In the genomic region with DNA sequence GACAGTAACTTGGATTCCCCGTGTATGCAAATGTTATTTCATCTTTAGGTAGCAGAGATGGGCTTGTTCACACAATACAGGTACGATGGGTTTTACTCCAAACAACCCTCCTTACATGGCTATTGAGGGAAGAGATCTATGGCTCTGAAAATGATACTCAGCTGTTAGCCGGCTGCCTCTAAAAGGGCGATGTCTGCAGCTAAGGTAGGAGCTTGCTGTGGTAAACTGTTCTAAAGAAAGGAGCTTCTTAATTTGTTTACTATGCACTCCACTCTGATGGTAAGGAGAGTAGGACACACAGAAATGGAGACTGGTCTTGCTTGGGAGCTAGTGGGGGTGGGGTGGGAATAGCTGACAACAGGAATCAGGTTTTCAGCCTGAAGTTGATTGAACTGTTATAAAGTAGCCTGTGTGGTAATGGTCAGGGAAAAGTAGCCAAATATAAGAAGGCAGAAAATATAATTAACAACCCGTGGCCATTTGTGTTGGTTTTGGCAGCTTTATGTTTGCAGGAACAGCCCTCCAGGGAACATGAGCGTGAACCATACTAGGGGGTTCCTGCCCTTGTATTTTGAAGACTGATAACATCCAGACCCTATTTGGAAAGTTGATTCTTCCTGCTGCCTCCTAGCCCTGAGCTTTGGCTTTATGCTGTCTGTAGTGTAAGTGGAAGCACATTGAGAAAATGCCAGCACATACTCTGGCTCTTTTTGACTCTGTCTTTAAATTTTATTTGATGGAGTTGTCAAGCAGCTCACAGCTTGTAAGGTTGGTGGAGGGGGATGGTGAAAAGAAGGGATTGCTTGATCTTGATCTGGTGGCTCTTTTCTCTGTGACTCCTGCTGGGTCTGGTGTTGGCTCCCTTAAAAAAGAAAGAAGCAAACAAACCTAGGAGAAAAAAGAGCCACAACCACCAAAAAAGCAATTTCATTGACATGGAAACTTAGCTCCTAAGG, we compare ENCODE assay signal across 12 cellular contexts.
A peak's percentile ranks its signal among the peaks of the same experiment; 100 is the strongest.
DNase-seq lines count a peak whose midpoint lies in the region; ATAC-seq and TF ChIP-seq lines count a peak whose summit lies in the region.
"Had no signal": no experiment of that assay in that cellular context is flagged by ENCODE, and none has a peak within 500 bp of the region (broad histone marks: within the 10 kb centered on the region; RNA-seq: fewer than 3 reads in every experiment).

No MANE protein-coding gene starts in this region.

- H3K4me1 ChIP-seq in ACC112 (ENCODE audit: control insufficient read depth, insufficient read depth, low read length, unreplicated experiment), result no peaks in the 10 kb centered on the region
- H3K4me1 ChIP-seq in CD8-positive, alpha-beta T cell (ENCODE audit: insufficient read depth, low read length), result no peaks in the 10 kb centered on the region
- H3K4me1 ChIP-seq: BE2C had no signal

- H3K27ac ChIP-seq in ACC112 (ENCODE audit: low read depth, low read length), result no peak overlapping the region
- H3K27ac ChIP-seq in CD8-positive, alpha-beta T cell (ENCODE audit: low read depth, low read length), result no peak overlapping the region
- H3K27ac ChIP-seq: cardiac muscle cell had no signal

- TF ChIP-seq CTCF in choroid plexus epithelial cell (conservative IDR thresholded peaks at IDR 0.05; ENCODE audit: low read depth, low read length), result no peak
- no peak for TF ChIP-seq CTCF in neural crest cell (conservative IDR thresholded peaks at IDR 0.05)
- TF ChIP-seq CTCF in CD8-positive, alpha-beta T cell (IDR thresholded peaks at IDR 0.05), result no peak

- peak overlapping the region; percentile 98 for H3K4me3 Mint-ChIP-seq in neural crest cell
- H3K4me3 Mint-ChIP-seq in CD8-positive, alpha-beta T cell, result no peak overlapping the region
- H3K4me3 Mint-ChIP-seq: HFFc6 had no signal

- no peaks in the 10 kb centered on the region for H3K79me2 ChIP-seq in ACC112 (ENCODE audit: control insufficient read depth, insufficient read depth, low read length, unreplicated experiment)

- H3K9me3 ChIP-seq in CD8-positive, alpha-beta T cell (ENCODE audit: low read length), result no peaks in the 10 kb centered on the region
- H3K9me3 ChIP-seq: BE2C had no signal

- CTCF ChIA-PET in HEK293T (lab: Yijun Ruan, JAX), result interaction anchor here (1.1 kb wide), 2 partner anchors 22 to 262 kb away, joined by 3 to 4 read pairs; no protein-coding TSS in a partner anchor
- CTCF ChIA-PET in CD8-positive, alpha-beta T cell (lab: Charles Lee), result interaction anchor here (0.6 kb wide), 1 partner anchor 30 kb away, joined by 4 read pairs; no protein-coding TSS in a partner anchor

- H3K4me1 Mint-ChIP-seq in neural crest cell, result peaks cover 35% of the 10 kb centered on the region
- H3K4me1 Mint-ChIP-seq in CD8-positive, alpha-beta T cell (ENCODE audit: low read depth), result no peaks in the 10 kb centered on the region

- H3K27ac Mint-ChIP-seq in neural crest cell (ENCODE audit: unreplicated experiment), result no peak overlapping the region
- H3K27ac Mint-ChIP-seq in CD8-positive, alpha-beta T cell, result no peak overlapping the region
- H3K27ac Mint-ChIP-seq: HFFc6 had no signal

- intact Hi-C loops in CD8-positive, alpha-beta T cell (cut with DNase I, micrococcal nuclease), result no loop called here

- no peaks in the 10 kb centered on the region for H3K36me3 ChIP-seq in ACC112 (ENCODE audit: insufficient read depth, low read length)
- H3K36me3 ChIP-seq in CD8-positive, alpha-beta T cell (ENCODE audit: insufficient read depth, low read length), result no peaks in the 10 kb centered on the region
- H3K36me3 ChIP-seq: BE2C, cardiac muscle cell had no signal

- H2AFZ ChIP-seq in ACC112 (ENCODE audit: low read length, unreplicated experiment), result no peak overlapping the region

- peaks cover 55% of the 10 kb centered on the region for H3K27me3 ChIP-seq in ACC112 (ENCODE audit: insufficient read depth, low read length)
- H3K27me3 ChIP-seq in CD8-positive, alpha-beta T cell (ENCODE audit: insufficient read depth, low read length), result no peaks in the 10 kb centered on the region

- no peaks in the 10 kb centered on the region for H3K36me3 Mint-ChIP-seq in neural crest cell (ENCODE audit: low read depth)
- H3K36me3 Mint-ChIP-seq in CD8-positive, alpha-beta T cell, result no peaks in the 10 kb centered on the region

- peaks cover 70% of the 10 kb centered on the region for H3K27me3 Mint-ChIP-seq in neural crest cell (ENCODE audit: low read depth)
- peaks cover 39% of the 10 kb centered on the region for H3K27me3 Mint-ChIP-seq in CD8-positive, alpha-beta T cell (ENCODE audit: low read depth)

- H3K9me3 Mint-ChIP-seq in neural crest cell, result no peaks in the 10 kb centered on the region
- H3K9me3 Mint-ChIP-seq in CD8-positive, alpha-beta T cell, result no peaks in the 10 kb centered on the region
- H3K9me3 Mint-ChIP-seq: HFFc6 had no signal

- POLR2A ChIA-PET in HEK293T (lab: Yijun Ruan, JAX), result interaction anchor here (0.9 to 1.4 kb wide), 2 partner anchors 23 to 71 kb away, joined by 3 read pairs; no protein-coding TSS in a partner anchor
- POLR2A ChIA-PET in CD8-positive, alpha-beta T cell (lab: Charles Lee), result no interaction called here

- H3K4me3 ChIP-seq in ACC112 (ENCODE audit: low read depth, low read length) (peak overlapping the region; percentile 80), choroid plexus epithelial cell (ENCODE audit: low read depth, low read length) (peak overlapping the region; percentile 75)
- H3K4me3 ChIP-seq in CD8-positive, alpha-beta T cell (ENCODE audit: low read depth, low read length), result no peak overlapping the region
- H3K4me3 ChIP-seq: cardiac muscle cell had no signal

- no peak for ATAC-seq in CD8-positive, alpha-beta T cell
- no peak for ATAC-seq in GM19395 (IDR thresholded peaks at IDR 0.05; ENCODE audit: unreplicated experiment)

- DNase-seq in HEK293T (ENCODE audit: extremely low spot score) (peak; percentile 40), choroid plexus epithelial cell (ENCODE audit: low read depth) (peak; percentile 37), neural crest cell (ENCODE audit: low read depth, low spot score) (no peak), hippocampal formation (lab: John Stamatoyannopoulos, UW) (no peak)
- DNase-seq in CD8-positive, alpha-beta T cell, result no peak
- no peak for DNase-seq in stimulated activated CD4-positive, alpha-beta T cell treated with anti-CD3 and anti-CD28 coated beads, Interleukin-4, amount 100 ng/mL, for 24 hours
- DNase-seq: activated CD4-positive, alpha-beta T cell treated with anti-CD3 and anti-CD28 coated beads for 4 hours; BE2C; HFFc6 had no signal

TF ChIP-seq in HEK293T, 16 proteins besides CTCF, POLR2A, EP300 and RAD21:
- no peak for TF ChIP-seq LEF1 (IDR thresholded peaks at IDR 0.05; ENCODE audit: borderline replicate concordance)
- TF ChIP-seq TARDBP (IDR thresholded peaks at IDR 0.05), result no peak
- TF ChIP-seq ELF4 (IDR thresholded peaks at IDR 0.05), result no peak
- TF ChIP-seq, protein P1, sequence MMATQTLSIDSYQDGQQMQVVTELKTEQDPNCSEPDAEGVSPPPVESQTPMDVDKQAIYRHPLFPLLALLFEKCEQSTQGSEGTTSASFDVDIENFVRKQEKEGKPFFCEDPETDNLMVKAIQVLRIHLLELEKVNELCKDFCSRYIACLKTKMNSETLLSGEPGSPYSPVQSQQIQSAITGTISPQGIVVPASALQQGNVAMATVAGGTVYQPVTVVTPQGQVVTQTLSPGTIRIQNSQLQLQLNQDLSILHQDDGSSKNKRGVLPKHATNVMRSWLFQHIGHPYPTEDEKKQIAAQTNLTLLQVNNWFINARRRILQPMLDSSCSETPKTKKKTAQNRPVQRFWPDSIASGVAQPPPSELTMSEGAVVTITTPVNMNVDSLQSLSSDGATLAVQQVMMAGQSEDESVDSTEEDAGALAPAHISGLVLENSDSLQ (IDR thresholded peaks at IDR 0.05), result peak; percentile 71

Comparison
In these comparisons a context has a peak if more than half of its experiments do, and no peak if none do; other contexts are left out.
1. DNase-seq: peak in HEK293T (single experiment) and choroid plexus epithelial cell (single experiment); none in neural crest cell (single experiment), hippocampal formation (0 of 2), CD8-positive, alpha-beta T cell (0 of 7) and stimulated activated CD4-positive, alpha-beta T cell treated with anti-CD3 and anti-CD28 coated beads, Interleukin-4, amount 100 ng/mL, for 24 hours (single experiment).